8 cellular contexts compared by ENCODE assay signal in the genomic region with DNA sequence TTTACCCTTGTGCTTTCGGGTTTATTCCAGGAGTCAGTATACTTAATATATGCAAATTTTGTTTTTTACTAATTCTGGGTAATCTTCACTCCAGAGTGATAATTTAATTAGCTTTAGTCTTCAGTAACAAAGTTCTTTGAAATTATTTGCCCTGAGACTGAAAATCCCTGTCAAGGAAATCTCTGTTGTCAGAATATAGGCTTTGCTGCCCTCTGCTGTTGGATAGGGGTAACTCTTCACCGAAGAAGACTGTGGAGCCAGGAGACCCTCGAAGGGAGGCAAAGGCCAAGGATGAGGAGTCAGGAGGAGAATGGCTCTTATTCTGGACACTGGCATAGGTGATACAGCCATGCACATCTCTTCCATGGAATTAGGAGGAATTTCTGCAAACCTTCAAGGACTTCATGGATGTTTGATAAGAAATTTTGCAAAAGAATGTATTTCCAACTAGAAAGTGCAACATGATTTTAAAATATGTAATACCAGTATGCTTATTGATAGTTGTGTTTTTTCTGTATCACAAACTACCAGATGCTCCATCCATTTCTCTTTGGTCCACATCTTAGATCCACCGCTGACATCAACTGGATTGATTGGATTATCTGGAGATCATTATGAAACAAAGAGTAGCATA.
A peak's percentile ranks its signal among the peaks of the same experiment; 100 is the strongest.
DNase-seq lines count a peak whose midpoint lies in the region; ATAC-seq, FAIRE-seq and TF ChIP-seq lines count a peak whose summit lies in the region.

No MANE protein-coding gene starts in this region.

- no peak overlapping the region for H3K4me3 ChIP-seq in PC-3 (ENCODE audit: low read length)
- no peak overlapping the region for H3K4me3 ChIP-seq in lung
- H3K4me3 ChIP-seq in aorta (ENCODE audit: low read length in 2 of 2) = no peak overlapping the region

- H4K20me1 ChIP-seq in PC-3 (ENCODE audit: low read length) = no peaks in the 10 kb centered on the region

- ATAC-seq in GM21529 (IDR thresholded peaks at IDR 0.05; ENCODE audit: unreplicated experiment) = peak; percentile 96
- peak; percentile 64; the same call in 1 of the 2 replicates for ATAC-seq in PC-3
- peak; percentile 71 for ATAC-seq in lung (ENCODE audit: insufficient read depth, low FRiP score)
- peak; percentile 77 for ATAC-seq in aorta (ENCODE audit: low FRiP score)

- no peaks in the 10 kb centered on the region for H3K9me2 ChIP-seq in PC-3 (replicated peaks; ENCODE audit: low read length)

- CTCF ChIA-PET in PC-3 (lab: Charles Lee) = interaction anchor here (0.6 to 0.8 kb wide), 2 partner anchors 158 to 350 kb away, joined by 3 to 6 read pairs; no protein-coding TSS in a partner anchor

- no peak overlapping the region for H3K9ac ChIP-seq in PC-3 (ENCODE audit: low read length)

- 44 to 46% methylated on average over 4 of the region's 4 CpGs for WGBS in lung, 2 donors
- WGBS in aorta, 2 donors = 45% methylated on average over 4 of the region's 4 CpGs

- H3K4me1 ChIP-seq in PC-3 (ENCODE audit: insufficient read depth, low read length) = no peaks in the 10 kb centered on the region
- H3K4me1 ChIP-seq in lung (ENCODE audit: control insufficient read depth in 2 of 2, insufficient read depth in 2 of 2, low read length in 2 of 2) = peaks cover 0 to 2% of the 10 kb centered on the region in 2 donors
- H3K4me1 ChIP-seq in aorta (ENCODE audit: control insufficient read depth in 1 of 2, insufficient read depth in 2 of 2, low read length in 2 of 2) = peaks cover 0 to 5% of the 10 kb centered on the region in 2 donors

- POLR2A ChIA-PET in PC-3 (lab: Charles Lee; ENCODE audit: unreplicated experiment) = no interaction called here

- no peak overlapping the region for H3K4me2 ChIP-seq in PC-3 (ENCODE audit: low read length)

- peak; percentile 57 for DNase-seq in activated CD8-positive, alpha-beta memory T cell treated with anti-CD3 and anti-CD28 coated beads for 24 hours
- DNase-seq in activated CD8-positive, alpha-beta memory T cell treated with anti-CD3 and anti-CD28 coated beads, Interleukin-2, amount 50 U/mL, for 48 hours = no peak
- DNase-seq in HTR-8/SVneo (ENCODE audit: insufficient read length, low spot score) = peak; percentile 56
- DNase-seq in PC-3 = peak; percentile 68
- peak; percentile 14 to 52 for DNase-seq in dermis microvascular lymphatic vessel endothelial cell (ENCODE audit: low read depth in 2 of 2)
- DNase-seq in lung (ENCODE audit: low spot score) = no peak
- no peak for DNase-seq in aorta

- no peaks in the 10 kb centered on the region for H3K79me2 ChIP-seq in PC-3 (ENCODE audit: low read length)

- intact Hi-C loops in PC-3 (cut with micrococcal nuclease) (loop anchor here (1.0 kb wide), 3 partner anchors 159 to 659 kb away; no protein-coding TSS in a partner anchor), aorta (cut with DNase I) (loop anchor here (5.0 kb wide), 2 partner anchors 196 to 526 kb away; no protein-coding TSS in a partner anchor)

- TF ChIP-seq CTCF in PC-3 (conservative IDR thresholded peaks at IDR 0.05; ENCODE audit: low read depth, low read length) = peak; percentile 92
- TF ChIP-seq CTCF in lung (IDR thresholded peaks at IDR 0.05; ENCODE audit: control extremely low read depth, extremely low read depth) = peak; percentile 42

- no peaks in the 10 kb centered on the region for H3F3A ChIP-seq in PC-3 (ENCODE audit: low read length, unreplicated experiment)

- H3K36me3 ChIP-seq in PC-3 (ENCODE audit: low read depth, low read length) (no peaks in the 10 kb centered on the region), lung (ENCODE audit: control insufficient read depth in 2 of 2, insufficient read depth in 2 of 2, low read length in 2 of 2) (no peaks in the 10 kb centered on the region), aorta (ENCODE audit: control insufficient read depth in 1 of 2, insufficient read depth in 2 of 2, low read length in 1 of 2) (no peaks in the 10 kb centered on the region)

- BruUV-seq in PC-3 (replicated peaks; lab: Mats Ljungman, UMichigan) = no TSS peak

- H3K27me3 ChIP-seq in PC-3 (ENCODE audit: low read length) (peaks cover 10% of the 10 kb centered on the region; the same call in 1 of the 2 replicates), lung (ENCODE audit: control insufficient read depth, insufficient read depth) (no peaks in the 10 kb centered on the region), aorta (ENCODE audit: control insufficient read depth in 1 of 2, insufficient read depth in 2 of 2, low read length in 1 of 2) (no peaks in the 10 kb centered on the region)

- H3K27ac ChIP-seq in PC-3 (ENCODE audit: low read length) = no peak overlapping the region
- H3K27ac ChIP-seq in lung (ENCODE audit: low read depth in 1 of 2, low read length in 1 of 2) = no peak overlapping the region
- no peak overlapping the region for H3K27ac ChIP-seq in aorta (ENCODE audit: low read depth in 1 of 2, low read length in 2 of 2)

- no peak overlapping the region for H2AFZ ChIP-seq in PC-3 (ENCODE audit: low read length)

- H3K9me3 ChIP-seq in PC-3 (ENCODE audit: low read length) = no peaks in the 10 kb centered on the region
- no peaks in the 10 kb centered on the region for H3K9me3 ChIP-seq in lung (ENCODE audit: control insufficient read depth in 2 of 2, insufficient read depth in 1 of 2, low read length in 1 of 2)
- no peaks in the 10 kb centered on the region for H3K9me3 ChIP-seq in aorta (ENCODE audit: control insufficient read depth, low read length)

- FAIRE-seq in HTR-8/SVneo (lab: Jason Lieb, UNC) = no peak

Comparison
In these comparisons a context has a peak if more than half of its experiments do, and no peak if none do; other contexts are left out.
1. DNase-seq: peak in activated CD8-positive, alpha-beta memory T cell treated with anti-CD3 and anti-CD28 coated beads for 24 hours (single experiment), HTR-8/SVneo (single experiment), PC-3 (single experiment) and dermis microvascular lymphatic vessel endothelial cell (2 of 2); none in activated CD8-positive, alpha-beta memory T cell treated with anti-CD3 and anti-CD28 coated beads, Interleukin-2, amount 50 U/mL, for 48 hours (single experiment), lung (single experiment) and aorta (0 of 2).
2. Peak in every context shown above with its lines, with median percentiles within 50 percentile points of each other: ATAC-seq.